ENCODE assay signal across 8 cellular contexts in genomic region chr12:50024804-50025186, GRCh38. TPM values are rescaled to one million over a fixed set of nuclear protein-coding genes. Genes with fewer than 3 reads are reported as not detected.
A peak's percentile ranks its signal among the peaks of the same experiment; 100 is the strongest.
DNase-seq lines count a peak whose midpoint lies in the region; ATAC-seq and TF ChIP-seq lines count a peak whose summit lies in the region.

No MANE protein-coding gene starts in this region.

- H3K4me3 ChIP-seq in stomach, result peak overlapping the region; percentile 65 to 91 (median 84)

- POLR2A ChIA-PET in activated CD8-positive, alpha-beta T cell treated with anti-CD3 and anti-CD28 coated beads, Interleukin-2, amount 10 ng/mL, durations not matched to agents 7 days and 5 days (lab: Charles Lee), result interaction anchor here (0.6 to 2.8 kb wide), 7 partner anchors 19 to 457 kb away, joined by 3 to 12 read pairs (median 4); partner anchors contain the start of genes COX14 and TMBIM6

- H3K9me3 ChIP-seq in stomach, result no peaks in the 10 kb centered on the region

- peak overlapping the region in 4 of 5 donors; percentile 63 to 86 (median 78) for H3K27ac ChIP-seq in stomach

- TF ChIP-seq POLR2A in stomach (IDR thresholded peaks at IDR 0.05), result no peak

- no peak for TF ChIP-seq CTCF in stomach (IDR thresholded peaks at IDR 0.05)

- DNase-seq in activated T-cell treated with anti-CD3 and anti-CD28 coated beads, Interleukin-2, amount 50 U/mL, for 4 hours, result no peak
- no peak for DNase-seq in activated T-cell treated with anti-CD3 and anti-CD28 coated beads, Interleukin-2, amount 50 U/mL, for 1 hour
- no peak for DNase-seq in activated CD8-positive, alpha-beta T cell treated with anti-CD3 and anti-CD28 coated beads, Interleukin-2, amount 10 ng/mL, durations not matched to agents 7 days and 5 days
- DNase-seq in iPS-NIHi7 (ENCODE audit: extremely low spot score) (peak; percentile 23), stomach (no peak)

- peak overlapping the region; percentile 98 for H3K27ac Mint-ChIP-seq in activated CD8-positive, alpha-beta T cell treated with anti-CD3 and anti-CD28 coated beads, Interleukin-2, amount 10 ng/mL, durations not matched to agents 7 days and 5 days

- no peak for TF ChIP-seq EP300 in stomach (IDR thresholded peaks at IDR 0.05)

- peaks cover 17% of the 10 kb centered on the region for H3K4me1 Mint-ChIP-seq in activated T-cell treated with anti-CD3 and anti-CD28 coated beads, Interleukin-2, amount 50 U/mL, for 4 hours (ENCODE audit: low read depth)
- H3K4me1 Mint-ChIP-seq in activated CD8-positive, alpha-beta T cell treated with anti-CD3 and anti-CD28 coated beads, Interleukin-2, amount 10 ng/mL, durations not matched to agents 7 days and 5 days (ENCODE audit: low read depth), result peaks cover 41% of the 10 kb centered on the region

- whole genome bisulfite sequencing in stomach, 5 donors, result 0 to 3% (median 2%) methylated on average over 16 of the region's 16 CpGs

- H3K27me3 ChIP-seq in stomach, result no peaks in the 10 kb centered on the region

- no peaks in the 10 kb centered on the region for H3K27me3 Mint-ChIP-seq in activated T-cell treated with anti-CD3 and anti-CD28 coated beads, Interleukin-2, amount 50 U/mL, for 4 hours (ENCODE audit: low read depth)
- no peaks in the 10 kb centered on the region for H3K27me3 Mint-ChIP-seq in activated CD8-positive, alpha-beta T cell treated with anti-CD3 and anti-CD28 coated beads, Interleukin-2, amount 10 ng/mL, durations not matched to agents 7 days and 5 days (ENCODE audit: low read depth)

- H3K36me3 ChIP-seq in stomach, result no peaks in the 10 kb centered on the region

- CTCF ChIA-PET in activated CD8-positive, alpha-beta T cell treated with anti-CD3 and anti-CD28 coated beads, Interleukin-2, amount 10 ng/mL, durations not matched to agents 7 days and 5 days (lab: Charles Lee), result interaction anchor here (0.7 to 4.0 kb wide), 11 partner anchors 8 to 129 kb away, joined by 3 to 28 read pairs (median 6); partner anchors contain the start of gene COX14

- peaks cover 2% of the 10 kb centered on the region for H3K9me3 Mint-ChIP-seq in activated T-cell treated with anti-CD3 and anti-CD28 coated beads, Interleukin-2, amount 50 U/mL, for 4 hours
- no peaks in the 10 kb centered on the region for H3K9me3 Mint-ChIP-seq in activated CD8-positive, alpha-beta T cell treated with anti-CD3 and anti-CD28 coated beads, Interleukin-2, amount 10 ng/mL, durations not matched to agents 7 days and 5 days (ENCODE audit: insufficient read depth)

- peak; percentile 28 to 47 for ATAC-seq in activated T-cell treated with anti-CD3 and anti-CD28 coated beads, Interleukin-2, amount 50 U/mL, for 4 hours
- ATAC-seq in HG03280 (IDR thresholded peaks at IDR 0.05; ENCODE audit: unreplicated experiment) (peak; percentile 8), GM19467 (IDR thresholded peaks at IDR 0.05; ENCODE audit: unreplicated experiment) (no peak), HG03108 (IDR thresholded peaks at IDR 0.05; ENCODE audit: unreplicated experiment) (no peak)
- peak; percentile 49 for ATAC-seq in activated CD8-positive, alpha-beta T cell treated with anti-CD3 and anti-CD28 coated beads, Interleukin-2, amount 10 ng/mL, durations not matched to agents 7 days and 5 days

- H3K4me1 ChIP-seq in stomach, result peaks cover 0 to 25% (median 14%) of the 10 kb centered on the region in 4 donors

- H3K4me3 Mint-ChIP-seq in activated T-cell treated with anti-CD3 and anti-CD28 coated beads, Interleukin-2, amount 50 U/mL, for 4 hours, result peak overlapping the region; percentile 98
- peak overlapping the region; percentile 94 for H3K4me3 Mint-ChIP-seq in activated CD8-positive, alpha-beta T cell treated with anti-CD3 and anti-CD28 coated beads, Interleukin-2, amount 10 ng/mL, durations not matched to agents 7 days and 5 days

- no peaks in the 10 kb centered on the region for H3K36me3 Mint-ChIP-seq in activated T-cell treated with anti-CD3 and anti-CD28 coated beads, Interleukin-2, amount 50 U/mL, for 4 hours (ENCODE audit: insufficient read depth)
- peaks cover 39% of the 10 kb centered on the region for H3K36me3 Mint-ChIP-seq in activated CD8-positive, alpha-beta T cell treated with anti-CD3 and anti-CD28 coated beads, Interleukin-2, amount 10 ng/mL, durations not matched to agents 7 days and 5 days (ENCODE audit: low read depth)

- intact Hi-C loops in stomach (cut with DNase I; ENCODE audit: low total_unique reads), result no loop called here

RNA-seq across cellular contexts. Expression of gene RACGAP1, which starts 0.5 kb away (rescaled TPM):
- total RNA-seq in activated T-cell treated with anti-CD3 and anti-CD28 coated beads, Interleukin-2, amount 50 U/mL, for 4 hours, result 10 to 100 TPM; 22.6 to 26.0 (median 25.6) TPM
- total RNA-seq in activated CD8-positive, alpha-beta T cell treated with anti-CD3 and anti-CD28 coated beads, Interleukin-2, amount 10 ng/mL, durations not matched to agents 7 days and 5 days, result 100 to 1,000 TPM; 185 to 200 TPM
- 10 to 100 TPM in 4 of 5 donors, 1 to 10 TPM in 1; 9.3 to 36.7 (median 12.9) TPM for total RNA-seq in stomach
- 10 to 100 TPM in 2 of 3 donors, 1 to 10 TPM in 1; 7.9 to 13.4 (median 11.2) TPM for polyA plus RNA-seq in stomach

RNA-seq across cellular contexts. Expression of gene ASIC1, which starts 32.6 kb away (rescaled TPM):
- total RNA-seq in activated T-cell treated with anti-CD3 and anti-CD28 coated beads, Interleukin-2, amount 50 U/mL, for 4 hours, result 1 to 10 TPM; 2.8 to 8.4 (median 7.7) TPM
- 10 to 100 TPM; 25.4 to 27.9 TPM for total RNA-seq in activated CD8-positive, alpha-beta T cell treated with anti-CD3 and anti-CD28 coated beads, Interleukin-2, amount 10 ng/mL, durations not matched to agents 7 days and 5 days
- 1 to 10 TPM in 2 of 5 donors, under 1 TPM in 2, not detected in 1; 0.45 to 3.5 (median 1.3) TPM for total RNA-seq in stomach
- polyA plus RNA-seq in stomach, result 1 to 10 TPM in 2 of 3 donors, under 1 TPM in 1; 0.92 to 2.6 (median 1.2) TPM

RNA-seq across cellular contexts. Expression of gene AQP6, which starts 52.0 kb away (rescaled TPM):
- total RNA-seq in activated T-cell treated with anti-CD3 and anti-CD28 coated beads, Interleukin-2, amount 50 U/mL, for 4 hours, result not detected
- not detected for total RNA-seq in activated CD8-positive, alpha-beta T cell treated with anti-CD3 and anti-CD28 coated beads, Interleukin-2, amount 10 ng/mL, durations not matched to agents 7 days and 5 days
- total RNA-seq in stomach, result under 1 TPM in 2 of 5 donors, not detected in 3; 0.18 to 0.45 TPM
- under 1 TPM in 1 of 3 donors, not detected in 2; 0.58 TPM for polyA plus RNA-seq in stomach

Comparison
In these comparisons a context has a peak if more than half of its experiments do, and no peak if none do; other contexts are left out.
1. ATAC-seq: peak in activated T-cell treated with anti-CD3 and anti-CD28 coated beads, Interleukin-2, amount 50 U/mL, for 4 hours (2 of 2), HG03280 (single experiment) and activated CD8-positive, alpha-beta T cell treated with anti-CD3 and anti-CD28 coated beads, Interleukin-2, amount 10 ng/mL, durations not matched to agents 7 days and 5 days (single experiment); none in GM19467 (single experiment) and HG03108 (single experiment).
2. RNA of gene RACGAP1, which starts 0.5 kb away (total RNA-seq): 185 to 200 TPM in activated CD8-positive, alpha-beta T cell treated with anti-CD3 and anti-CD28 coated beads, Interleukin-2, amount 10 ng/mL, durations not matched to agents 7 days and 5 days; 22.6 to 26.0 TPM in activated T-cell treated with anti-CD3 and anti-CD28 coated beads, Interleukin-2, amount 50 U/mL, for 4 hours and 9.3 to 36.7 TPM in stomach; every median in the first group is over 4 times any median in the second.